In the genomic region with DNA sequence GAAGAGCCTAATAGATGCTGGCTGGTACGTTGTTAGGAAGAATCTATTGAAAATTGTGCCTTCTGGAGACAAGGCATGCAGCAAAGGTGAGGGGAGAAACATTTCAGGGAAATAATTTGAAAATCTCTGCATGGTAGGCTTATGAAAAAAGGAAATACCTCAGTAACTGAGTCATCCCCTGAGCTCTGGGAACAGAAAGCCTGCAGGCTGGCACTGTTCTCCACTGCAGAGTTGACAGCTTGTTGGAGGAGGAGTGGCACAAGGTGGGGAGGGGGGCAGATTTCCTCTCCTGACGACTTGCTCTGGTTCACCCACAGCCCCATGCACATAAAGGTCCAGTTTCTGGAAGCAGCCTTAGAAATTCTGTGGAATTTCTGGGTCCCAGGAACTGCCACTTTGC, we compare ENCODE assay signal across 14 cellular contexts.
DNase-seq lines count a peak whose midpoint lies in the region; ATAC-seq, FAIRE-seq and TF ChIP-seq lines count a peak whose summit lies in the region.
"Had no signal": no experiment of that assay in that cellular context is flagged by ENCODE, and none has a peak within 500 bp of the region (broad histone marks: within the 10 kb centered on the region; RNA-seq: fewer than 3 reads in every experiment).

No MANE protein-coding gene starts in this region.

- H3K27ac ChIP-seq in breast epithelium, result peak overlapping the region in 1 of 2 donors; percentile 33
- H3K27ac ChIP-seq: uterus had no signal

- H3K36me3 ChIP-seq in breast epithelium, result no peaks in the 10 kb centered on the region
- H3K36me3 ChIP-seq: uterus had no signal

- H3K9me3 Mint-ChIP-seq in MCF 10A (ENCODE audit: unreplicated experiment), result no peaks in the 10 kb centered on the region
- H3K9me3 Mint-ChIP-seq in T-helper 2 cell treated with Interferon-gamma antibody and Interleukin-4, amounts not matched to agents 5 μg/mL and 100 μg/mL, for 36 hours, result no peaks in the 10 kb centered on the region

- H3K27me3 Mint-ChIP-seq in MCF 10A (ENCODE audit: insufficient read depth, unreplicated experiment), result no peaks in the 10 kb centered on the region
- H3K27me3 Mint-ChIP-seq in T-helper 2 cell treated with Interferon-gamma antibody and Interleukin-4, amounts not matched to agents 5 μg/mL and 100 μg/mL, for 36 hours (ENCODE audit: low read depth), result peaks cover 9% of the 10 kb centered on the region

- H3K4me1 ChIP-seq in breast epithelium, result no peaks in the 10 kb centered on the region
- H3K4me1 ChIP-seq: uterus had no signal

- H3K27me3 ChIP-seq in breast epithelium, result no peaks in the 10 kb centered on the region
- H3K27me3 ChIP-seq: uterus had no signal

- no peak for TF ChIP-seq POLR2A in breast epithelium (IDR thresholded peaks at IDR 0.05)

- H3K4me3 ChIP-seq in breast epithelium (no peak overlapping the region), astrocyte of the spinal cord (ENCODE audit: low read depth, low read length) (no peak overlapping the region)
- H3K4me3 ChIP-seq: uterus had no signal

- POLR2A ChIA-PET in MCF 10A (lab: Yijun Ruan, JAX), result interaction anchor here (1.6 to 2.2 kb wide), 2 partner anchors 11 to 127 kb away, joined by 3 to 7 read pairs; no protein-coding TSS in a partner anchor

- BruUV-seq in MCF 10A (replicated peaks; lab: Mats Ljungman, UMichigan), result no TSS peak

- no peak for FAIRE-seq in urothelium cell line (lab: Jason Lieb, UNC)

- H3K36me3 Mint-ChIP-seq in MCF 10A (ENCODE audit: insufficient read depth, unreplicated experiment), result no peaks in the 10 kb centered on the region
- no peaks in the 10 kb centered on the region for H3K36me3 Mint-ChIP-seq in T-helper 2 cell treated with Interferon-gamma antibody and Interleukin-4, amounts not matched to agents 5 μg/mL and 100 μg/mL, for 36 hours (ENCODE audit: low read depth)
- H3K36me3 Mint-ChIP-seq: naive thymus-derived CD4-positive, alpha-beta T cell had no signal

- no peaks in the 10 kb centered on the region for H3K9me3 ChIP-seq in breast epithelium
- H3K9me3 ChIP-seq: uterus had no signal

- H3K27ac Mint-ChIP-seq in MCF 10A (ENCODE audit: low read depth, unreplicated experiment), result peak overlapping the region; percentile 49
- H3K27ac Mint-ChIP-seq in T-helper 2 cell treated with Interferon-gamma antibody and Interleukin-4, amounts not matched to agents 5 μg/mL and 100 μg/mL, for 36 hours, result no peak overlapping the region
- H3K27ac Mint-ChIP-seq: naive thymus-derived CD4-positive, alpha-beta T cell; WTC11 had no signal

- peaks cover 66% of the 10 kb centered on the region for H3K4me1 Mint-ChIP-seq in MCF 10A (ENCODE audit: insufficient read depth, unreplicated experiment)
- H3K4me1 Mint-ChIP-seq in T-helper 2 cell treated with Interferon-gamma antibody and Interleukin-4, amounts not matched to agents 5 μg/mL and 100 μg/mL, for 36 hours (ENCODE audit: low read depth), result no peaks in the 10 kb centered on the region
- H3K4me1 Mint-ChIP-seq: naive thymus-derived CD4-positive, alpha-beta T cell had no signal

- CTCF ChIA-PET in MCF 10A (lab: Yijun Ruan, JAX), result interaction anchor here (1.1 to 1.2 kb wide), 3 partner anchors 14 to 328 kb away, joined by 3 to 5 read pairs (median 4); no protein-coding TSS in a partner anchor

- TF ChIP-seq CTCF in MCF 10A (IDR thresholded peaks at IDR 0.05; ENCODE audit: unreplicated experiment) (no peak), breast epithelium (IDR thresholded peaks at IDR 0.05) (no peak), astrocyte of the spinal cord (IDR thresholded peaks at IDR 0.05; ENCODE audit: low read depth, low read length) (no peak)

- peak; percentile 81 for DNase-seq in MCF 10A (ENCODE audit: unreplicated experiment)
- DNase-seq in breast epithelium (ENCODE audit: low spot score in 2 of 2), result no peak
- peak; percentile 76 for DNase-seq in astrocyte of the spinal cord (ENCODE audit: low read depth, low spot score)
- peak; percentile 89 for DNase-seq in islet precursor cell
- DNase-seq in urothelium cell line (ENCODE audit: low spot score), result peak; percentile 84
- no peak for DNase-seq in T-helper 2 cell treated with Interferon-gamma antibody and Interleukin-4, amounts not matched to agents 5 μg/mL and 100 μg/mL, for 36 hours (ENCODE audit: low spot score)
- no peak for DNase-seq in NCI-H2081 treated with DMSO at 0.1 percent for 48 hours (lab: John Stamatoyannopoulos, UW)
- DNase-seq: naive thymus-derived CD4-positive, alpha-beta T cell; NCI-H1092 treated with DMSO at 0.1 percent for 48 hours; OCI-M1; stimulated activated CD4-positive, alpha-beta T cell treated with anti-CD3 and anti-CD28 coated beads, Interleukin-4, amount 100 ng/mL, for 4 hours; uterus had no signal

- in situ Hi-C loops in astrocyte of the spinal cord (cut with HindIII; ENCODE audit: low sequenced_read_pairs), result no loop called here

- no peak for ATAC-seq in HG02970 (IDR thresholded peaks at IDR 0.05; ENCODE audit: low FRiP score, unreplicated experiment)
- ATAC-seq: naive thymus-derived CD4-positive, alpha-beta T cell; WTC11 had no signal

- intact Hi-C loops in MCF 10A (cut with micrococcal nuclease) (loop anchor here (5.0 to 10.0 kb wide), 3 partner anchors 103 to 887 kb away; no protein-coding TSS in a partner anchor), breast epithelium (cut with DNase I; ENCODE audit: low total_unique reads) (no loop called here)

- H3K4me3 Mint-ChIP-seq in MCF 10A (ENCODE audit: unreplicated experiment), result no peak overlapping the region
- H3K4me3 Mint-ChIP-seq in T-helper 2 cell treated with Interferon-gamma antibody and Interleukin-4, amounts not matched to agents 5 μg/mL and 100 μg/mL, for 36 hours, result no peak overlapping the region
- H3K4me3 Mint-ChIP-seq: naive thymus-derived CD4-positive, alpha-beta T cell; WTC11 had no signal

Comparison
In these comparisons a context has a peak if more than half of its experiments do, and no peak if none do; other contexts are left out.
1. DNase-seq: peak in MCF 10A (single experiment), astrocyte of the spinal cord (single experiment), islet precursor cell (single experiment) and urothelium cell line (single experiment); none in breast epithelium (0 of 2), T-helper 2 cell treated with Interferon-gamma antibody and Interleukin-4, amounts not matched to agents 5 μg/mL and 100 μg/mL, for 36 hours (single experiment) and NCI-H2081 treated with DMSO at 0.1 percent for 48 hours (single experiment).